23 cellular contexts compared by ENCODE assay signal in the genomic region with DNA sequence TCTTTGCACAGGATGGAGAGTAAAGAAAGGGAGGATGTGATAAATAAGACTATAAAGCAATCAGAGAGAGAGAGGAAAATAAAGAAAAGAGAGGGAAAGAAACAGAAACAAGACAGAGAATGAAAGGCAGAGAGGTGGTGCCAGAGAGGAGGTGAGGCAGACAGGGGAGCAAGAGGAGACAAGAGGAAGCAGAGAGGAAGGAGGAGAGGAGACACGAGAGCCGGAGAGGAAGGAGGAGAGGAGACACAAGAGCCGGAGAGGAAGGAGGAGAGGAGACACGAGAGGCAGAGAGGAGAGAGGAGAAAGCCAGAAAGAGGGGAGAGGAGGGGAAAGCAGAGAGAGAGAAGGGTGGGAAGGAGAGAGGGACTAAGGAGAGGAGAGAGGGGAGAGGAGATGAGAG.
"Had no signal": no experiment of that assay in that cellular context is flagged by ENCODE, and none has a peak within 500 bp of the region (broad histone marks: within the 10 kb centered on the region; RNA-seq: fewer than 3 reads in every experiment).

No MANE protein-coding gene starts in this region.

- H3K27ac ChIP-seq: adrenal gland, ascending aorta, cardiac muscle cell, colonic mucosa, epithelial cell of prostate, esophagus squamous epithelium, heart right ventricle, left ventricle myocardium inferior, stomach, thyroid gland, upper lobe of left lung, vagina had no signal

- ATAC-seq: heart right ventricle; natural killer cell; right cardiac atrium; stimulated activated naive B cell treated with anti-CD40 and anti-IgM and Interleukin-4, amounts not matched to agents 10 μg/mL and 1 μg/mL and 100 μg/mL, for 72 hours had no signal

- DNase-seq: cerebellar nuclear complex; colonic mucosa; effector CD8-positive, alpha-beta T cell; esophagus squamous epithelium; foreskin melanocyte; heart right ventricle; left ventricle myocardium inferior; mesendoderm; right cardiac atrium; stimulated activated naive B cell treated with anti-CD40 and anti-IgM and Interleukin-4, amounts not matched to agents 10 μg/mL and 1 μg/mL and 100 μg/mL, for 72 hours; stomach; thyroid gland; upper lobe of left lung had no signal

- H3K36me3 Mint-ChIP-seq: activated naive CD8-positive, alpha-beta T cell treated with anti-CD3 and anti-CD28 coated beads for 36 hours; brain; natural killer cell; stimulated activated naive B cell treated with anti-CD40 and anti-IgM and Interleukin-4, amounts not matched to agents 10 μg/mL and 1 μg/mL and 100 μg/mL, for 72 hours had no signal

- H3K27me3 ChIP-seq: ascending aorta, cardiac muscle cell, colonic mucosa, thyroid gland, upper lobe of left lung, vagina had no signal

- H3K4me3 Mint-ChIP-seq: activated naive CD8-positive, alpha-beta T cell treated with anti-CD3 and anti-CD28 coated beads for 36 hours; activated T-cell treated with anti-CD3 and anti-CD28 coated beads, Interleukin-2, amount 50 U/mL, for 72 hours; brain; natural killer cell; stimulated activated naive B cell treated with anti-CD40 and anti-IgM and Interleukin-4, amounts not matched to agents 10 μg/mL and 1 μg/mL and 100 μg/mL, for 72 hours; T-helper 2 cell treated with Interferon-gamma antibody and Interleukin-4, amounts not matched to agents 5 μg/mL and 100 μg/mL, for 36 hours had no signal

- H3K9me3 Mint-ChIP-seq: activated naive CD8-positive, alpha-beta T cell treated with anti-CD3 and anti-CD28 coated beads for 36 hours; activated T-cell treated with anti-CD3 and anti-CD28 coated beads, Interleukin-2, amount 50 U/mL, for 72 hours; natural killer cell; stimulated activated naive B cell treated with anti-CD40 and anti-IgM and Interleukin-4, amounts not matched to agents 10 μg/mL and 1 μg/mL and 100 μg/mL, for 72 hours; T-helper 2 cell treated with Interferon-gamma antibody and Interleukin-4, amounts not matched to agents 5 μg/mL and 100 μg/mL, for 36 hours had no signal

- H3K27ac Mint-ChIP-seq: activated naive CD8-positive, alpha-beta T cell treated with anti-CD3 and anti-CD28 coated beads for 36 hours; activated T-cell treated with anti-CD3 and anti-CD28 coated beads, Interleukin-2, amount 50 U/mL, for 72 hours; brain; natural killer cell; stimulated activated naive B cell treated with anti-CD40 and anti-IgM and Interleukin-4, amounts not matched to agents 10 μg/mL and 1 μg/mL and 100 μg/mL, for 72 hours; T-helper 2 cell treated with Interferon-gamma antibody and Interleukin-4, amounts not matched to agents 5 μg/mL and 100 μg/mL, for 36 hours had no signal

- H3K9me3 ChIP-seq: adrenal gland, ascending aorta, colonic mucosa, esophagus squamous epithelium, thyroid gland, upper lobe of left lung, vagina had no signal

- H3K4me1 ChIP-seq: adrenal gland, ascending aorta, colonic mucosa, heart right ventricle, left ventricle myocardium inferior, stomach, thyroid gland, upper lobe of left lung, vagina had no signal

- H3K4me1 Mint-ChIP-seq: activated naive CD8-positive, alpha-beta T cell treated with anti-CD3 and anti-CD28 coated beads for 36 hours; stimulated activated naive B cell treated with anti-CD40 and anti-IgM and Interleukin-4, amounts not matched to agents 10 μg/mL and 1 μg/mL and 100 μg/mL, for 72 hours had no signal
